Comparison of ENCODE assay signal across 24 cellular contexts in the genomic region with DNA sequence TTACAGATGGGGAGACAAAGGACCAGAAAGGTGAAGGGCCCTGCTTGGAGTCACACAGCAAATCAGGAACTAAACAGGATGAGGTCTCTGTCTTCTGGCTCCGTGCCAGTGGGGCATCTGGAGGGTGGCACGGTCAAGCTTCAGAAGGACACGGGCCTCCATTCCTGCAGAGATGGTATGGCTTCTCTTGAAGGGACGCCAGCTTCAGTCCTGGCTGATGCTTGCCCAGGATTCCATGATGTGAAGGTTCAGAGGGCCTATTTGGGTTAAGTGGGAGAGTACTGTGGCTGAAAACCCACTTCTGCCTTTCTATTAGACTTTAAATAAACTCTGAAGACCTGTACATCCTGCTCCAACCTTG. TPM values are rescaled to one million over a fixed set of nuclear protein-coding genes. Genes with fewer than 3 reads are reported as not detected.
"Had no signal": no experiment of that assay in that cellular context is flagged by ENCODE, and none has a peak within 500 bp of the region (broad histone marks: within the 10 kb centered on the region; RNA-seq: fewer than 3 reads in every experiment).

No MANE protein-coding gene starts in this region.

- H3K27ac ChIP-seq: SK-N-MC had no signal

- ATAC-seq: activated CD8-positive, alpha-beta T cell treated with anti-CD3 and anti-CD28 coated beads for 36 hours; activated T-cell treated with anti-CD3 and anti-CD28 coated beads, Interleukin-2, amount 50 U/mL, for 72 hours; PC-3; T-cell had no signal

- FAIRE-seq: RCC 7860, TTC549 had no signal

- DNase-seq: activated B cell treated with CpG ODN at 0.5 μM for 24 hours; activated CD4-positive, alpha-beta T cell treated with anti-CD3 and anti-CD28 coated beads, Interleukin-2, amount 50 U/mL, for 1 hour; activated CD8-positive, alpha-beta memory T cell treated with anti-CD3 and anti-CD28 coated beads, Interleukin-2, amount 50 U/mL, for 4 hours; activated CD8-positive, alpha-beta T cell treated with anti-CD3 and anti-CD28 coated beads for 36 hours; activated gamma-delta T cell treated with Interleukin-2 at 50 U/mL for 16 hours; activated naive CD4-positive, alpha-beta T cell treated with anti-CD3 and anti-CD28 coated beads, Interleukin-2, amount 10 ng/mL, durations not matched to agents 7 days and 5 days; activated naive CD8-positive, alpha-beta T cell treated with anti-CD3 and anti-CD28 coated beads for 36 hours; activated T-cell treated with anti-CD3 and anti-CD28 coated beads, Interleukin-2, amount 50 U/mL, for 72 hours; central memory CD4-positive, alpha-beta T cell; Kasumi-1; KBM-7; NCI-H1105 treated with DMSO at 0.1 percent for 48 hours; NCI-H146; NCI-H187 treated with DMSO at 0.1 percent for 48 hours; NCI-H2081 treated with DMSO at 0.1 percent for 48 hours; NCI-H446; NCI-H524; PC-3; T-cell; T-helper 2 cell; T1000 had no signal

- H3K4me3 ChIP-seq: SK-N-MC had no signal

RNA-seq across cellular contexts. Expression of a gene that starts 6.1 kb away (rescaled TPM):
- total RNA-seq: activated B cell treated with CpG ODN at 0.5 μM for 24 hours; activated CD8-positive, alpha-beta T cell treated with anti-CD3 and anti-CD28 coated beads for 36 hours; activated naive CD8-positive, alpha-beta T cell treated with anti-CD3 and anti-CD28 coated beads for 36 hours; PC-3 had no signal
